In the genomic region with DNA sequence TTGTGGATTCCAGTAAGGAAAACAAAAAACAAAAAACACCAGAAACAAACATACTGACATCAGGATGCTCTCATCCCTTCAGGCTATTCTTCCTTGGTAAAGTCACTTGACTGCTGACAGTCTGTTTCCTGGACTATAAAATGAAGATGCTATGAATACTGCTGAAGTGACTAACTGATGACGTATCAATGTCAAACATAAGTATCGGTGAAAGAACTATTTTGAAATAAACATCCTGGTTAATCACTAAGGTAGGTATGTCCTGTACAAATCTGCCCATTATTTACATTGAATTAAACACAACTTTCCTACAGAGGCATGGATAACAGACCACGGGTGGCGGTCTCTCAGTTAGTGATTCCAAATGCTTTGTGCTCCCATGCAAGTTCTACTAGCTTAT, we compare ENCODE assay signal across 1 cellular context.
TF ChIP-seq lines count a peak whose summit lies in the region.

No MANE protein-coding gene starts in this region.

TF ChIP-seq in A549, 52 proteins besides CTCF, POLR2A, EP300 and RAD21 (continued from another document):
- TF ChIP-seq, protein P1, sequence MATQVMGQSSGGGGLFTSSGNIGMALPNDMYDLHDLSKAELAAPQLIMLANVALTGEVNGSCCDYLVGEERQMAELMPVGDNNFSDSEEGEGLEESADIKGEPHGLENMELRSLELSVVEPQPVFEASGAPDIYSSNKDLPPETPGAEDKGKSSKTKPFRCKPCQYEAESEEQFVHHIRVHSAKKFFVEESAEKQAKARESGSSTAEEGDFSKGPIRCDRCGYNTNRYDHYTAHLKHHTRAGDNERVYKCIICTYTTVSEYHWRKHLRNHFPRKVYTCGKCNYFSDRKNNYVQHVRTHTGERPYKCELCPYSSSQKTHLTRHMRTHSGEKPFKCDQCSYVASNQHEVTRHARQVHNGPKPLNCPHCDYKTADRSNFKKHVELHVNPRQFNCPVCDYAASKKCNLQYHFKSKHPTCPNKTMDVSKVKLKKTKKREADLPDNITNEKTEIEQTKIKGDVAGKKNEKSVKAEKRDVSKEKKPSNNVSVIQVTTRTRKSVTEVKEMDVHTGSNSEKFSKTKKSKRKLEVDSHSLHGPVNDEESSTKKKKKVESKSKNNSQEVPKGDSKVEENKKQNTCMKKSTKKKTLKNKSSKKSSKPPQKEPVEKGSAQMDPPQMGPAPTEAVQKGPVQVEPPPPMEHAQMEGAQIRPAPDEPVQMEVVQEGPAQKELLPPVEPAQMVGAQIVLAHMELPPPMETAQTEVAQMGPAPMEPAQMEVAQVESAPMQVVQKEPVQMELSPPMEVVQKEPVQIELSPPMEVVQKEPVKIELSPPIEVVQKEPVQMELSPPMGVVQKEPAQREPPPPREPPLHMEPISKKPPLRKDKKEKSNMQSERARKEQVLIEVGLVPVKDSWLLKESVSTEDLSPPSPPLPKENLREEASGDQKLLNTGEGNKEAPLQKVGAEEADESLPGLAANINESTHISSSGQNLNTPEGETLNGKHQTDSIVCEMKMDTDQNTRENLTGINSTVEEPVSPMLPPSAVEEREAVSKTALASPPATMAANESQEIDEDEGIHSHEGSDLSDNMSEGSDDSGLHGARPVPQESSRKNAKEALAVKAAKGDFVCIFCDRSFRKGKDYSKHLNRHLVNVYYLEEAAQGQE (IDR thresholded peaks at IDR 0.05): no peak
- TF ChIP-seq HEYL (CRISPR knock-in tag; IDR thresholded peaks at IDR 0.05): no peak
TF ChIP-seq in A549: peak in this region for 7.
